In the genomic region with DNA sequence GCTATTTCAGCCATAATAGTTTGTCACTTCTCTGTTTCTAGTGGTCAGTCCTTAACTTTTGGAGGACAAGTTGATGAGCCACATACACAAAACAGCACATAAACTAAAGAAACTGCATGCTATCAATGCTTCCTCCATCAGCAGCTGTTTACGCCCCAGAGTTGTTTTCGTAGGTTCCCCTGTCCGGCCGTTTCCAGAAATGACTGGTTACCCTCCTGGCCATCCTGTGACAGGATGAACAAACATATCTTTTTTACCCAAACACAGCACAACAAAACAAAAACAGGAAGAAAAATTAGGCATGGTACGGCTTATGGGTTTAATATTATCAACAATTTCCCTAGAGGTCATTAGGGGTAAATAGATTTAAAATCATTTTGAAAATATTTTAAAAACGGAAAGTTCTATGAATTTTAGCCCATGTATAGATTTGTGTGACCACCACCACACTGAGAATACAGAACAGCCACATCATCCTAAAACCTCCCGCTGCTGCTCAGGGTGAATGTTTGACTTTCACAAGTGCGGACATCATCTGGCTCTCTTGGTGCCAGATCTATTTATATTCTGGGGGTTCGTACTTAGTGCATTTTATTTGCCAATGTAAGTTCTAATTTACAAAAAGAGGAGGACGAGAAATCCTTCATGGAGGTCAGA, we compare ENCODE assay signal across 1 cellular context.
TF ChIP-seq lines count a peak whose summit lies in the region.

No MANE protein-coding gene starts in this region.

TF ChIP-seq in WTC11, 78 proteins besides CTCF, POLR2A, EP300 and RAD21 (continued from another document):
- TF ChIP-seq, protein P1, sequence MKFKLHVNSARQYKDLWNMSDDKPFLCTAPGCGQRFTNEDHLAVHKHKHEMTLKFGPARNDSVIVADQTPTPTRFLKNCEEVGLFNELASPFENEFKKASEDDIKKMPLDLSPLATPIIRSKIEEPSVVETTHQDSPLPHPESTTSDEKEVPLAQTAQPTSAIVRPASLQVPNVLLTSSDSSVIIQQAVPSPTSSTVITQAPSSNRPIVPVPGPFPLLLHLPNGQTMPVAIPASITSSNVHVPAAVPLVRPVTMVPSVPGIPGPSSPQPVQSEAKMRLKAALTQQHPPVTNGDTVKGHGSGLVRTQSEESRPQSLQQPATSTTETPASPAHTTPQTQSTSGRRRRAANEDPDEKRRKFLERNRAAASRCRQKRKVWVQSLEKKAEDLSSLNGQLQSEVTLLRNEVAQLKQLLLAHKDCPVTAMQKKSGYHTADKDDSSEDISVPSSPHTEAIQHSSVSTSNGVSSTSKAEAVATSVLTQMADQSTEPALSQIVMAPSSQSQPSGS (CRISPR knock-in tag; IDR thresholded peaks at IDR 0.05; ENCODE audit: borderline replicate concordance, low read depth): no peak
- TF ChIP-seq TEAD4 (CRISPR knock-in tag; IDR thresholded peaks at IDR 0.05) (no peak), GABPB1 (CRISPR knock-in tag; IDR thresholded peaks at IDR 0.05) (no peak), GRHL2 (CRISPR knock-in tag; IDR thresholded peaks at IDR 0.05; ENCODE audit: insufficient replicate concordance, severe bottlenecking) (no peak), CBFB (CRISPR knock-in tag; IDR thresholded peaks at IDR 0.05; ENCODE audit: low read depth) (no peak), ATF1 (CRISPR knock-in tag; IDR thresholded peaks at IDR 0.05) (no peak), FOXP1 (CRISPR knock-in tag; IDR thresholded peaks at IDR 0.05; ENCODE audit: borderline replicate concordance) (no peak), EMX1 (CRISPR knock-in tag; IDR thresholded peaks at IDR 0.05) (no peak)
- TF ChIP-seq, protein P2, sequence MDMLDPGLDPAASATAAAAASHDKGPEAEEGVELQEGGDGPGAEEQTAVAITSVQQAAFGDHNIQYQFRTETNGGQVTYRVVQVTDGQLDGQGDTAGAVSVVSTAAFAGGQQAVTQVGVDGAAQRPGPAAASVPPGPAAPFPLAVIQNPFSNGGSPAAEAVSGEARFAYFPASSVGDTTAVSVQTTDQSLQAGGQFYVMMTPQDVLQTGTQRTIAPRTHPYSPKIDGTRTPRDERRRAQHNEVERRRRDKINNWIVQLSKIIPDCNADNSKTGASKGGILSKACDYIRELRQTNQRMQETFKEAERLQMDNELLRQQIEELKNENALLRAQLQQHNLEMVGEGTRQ (CRISPR knock-in tag; IDR thresholded peaks at IDR 0.05): no peak
- TF ChIP-seq, protein P3, sequence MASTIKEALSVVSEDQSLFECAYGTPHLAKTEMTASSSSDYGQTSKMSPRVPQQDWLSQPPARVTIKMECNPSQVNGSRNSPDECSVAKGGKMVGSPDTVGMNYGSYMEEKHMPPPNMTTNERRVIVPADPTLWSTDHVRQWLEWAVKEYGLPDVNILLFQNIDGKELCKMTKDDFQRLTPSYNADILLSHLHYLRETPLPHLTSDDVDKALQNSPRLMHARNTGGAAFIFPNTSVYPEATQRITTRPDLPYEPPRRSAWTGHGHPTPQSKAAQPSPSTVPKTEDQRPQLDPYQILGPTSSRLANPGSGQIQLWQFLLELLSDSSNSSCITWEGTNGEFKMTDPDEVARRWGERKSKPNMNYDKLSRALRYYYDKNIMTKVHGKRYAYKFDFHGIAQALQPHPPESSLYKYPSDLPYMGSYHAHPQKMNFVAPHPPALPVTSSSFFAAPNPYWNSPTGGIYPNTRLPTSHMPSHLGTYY (CRISPR knock-in tag; IDR thresholded peaks at IDR 0.05): no peak
- TF ChIP-seq, protein P4, sequence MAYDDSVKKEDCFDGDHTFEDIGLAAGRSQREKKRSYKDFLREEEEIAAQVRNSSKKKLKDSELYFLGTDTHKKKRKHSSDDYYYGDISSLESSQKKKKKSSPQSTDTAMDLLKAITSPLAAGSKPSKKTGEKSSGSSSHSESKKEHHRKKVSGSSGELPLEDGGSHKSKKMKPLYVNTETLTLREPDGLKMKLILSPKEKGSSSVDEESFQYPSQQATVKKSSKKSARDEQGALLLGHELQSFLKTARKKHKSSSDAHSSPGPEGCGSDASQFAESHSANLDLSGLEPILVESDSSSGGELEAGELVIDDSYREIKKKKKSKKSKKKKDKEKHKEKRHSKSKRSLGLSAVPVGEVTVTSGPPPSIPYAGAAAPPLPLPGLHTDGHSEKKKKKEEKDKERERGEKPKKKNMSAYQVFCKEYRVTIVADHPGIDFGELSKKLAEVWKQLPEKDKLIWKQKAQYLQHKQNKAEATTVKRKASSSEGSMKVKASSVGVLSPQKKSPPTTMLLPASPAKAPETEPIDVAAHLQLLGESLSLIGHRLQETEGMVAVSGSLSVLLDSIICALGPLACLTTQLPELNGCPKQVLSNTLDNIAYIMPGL (CRISPR knock-in tag; IDR thresholded peaks at IDR 0.05): no peak
- TF ChIP-seq, protein P5, sequence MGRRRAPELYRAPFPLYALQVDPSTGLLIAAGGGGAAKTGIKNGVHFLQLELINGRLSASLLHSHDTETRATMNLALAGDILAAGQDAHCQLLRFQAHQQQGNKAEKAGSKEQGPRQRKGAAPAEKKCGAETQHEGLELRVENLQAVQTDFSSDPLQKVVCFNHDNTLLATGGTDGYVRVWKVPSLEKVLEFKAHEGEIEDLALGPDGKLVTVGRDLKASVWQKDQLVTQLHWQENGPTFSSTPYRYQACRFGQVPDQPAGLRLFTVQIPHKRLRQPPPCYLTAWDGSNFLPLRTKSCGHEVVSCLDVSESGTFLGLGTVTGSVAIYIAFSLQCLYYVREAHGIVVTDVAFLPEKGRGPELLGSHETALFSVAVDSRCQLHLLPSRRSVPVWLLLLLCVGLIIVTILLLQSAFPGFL (CRISPR knock-in tag; IDR thresholded peaks at IDR 0.05; ENCODE audit: borderline replicate concordance): no peak
- TF ChIP-seq, protein P6, sequence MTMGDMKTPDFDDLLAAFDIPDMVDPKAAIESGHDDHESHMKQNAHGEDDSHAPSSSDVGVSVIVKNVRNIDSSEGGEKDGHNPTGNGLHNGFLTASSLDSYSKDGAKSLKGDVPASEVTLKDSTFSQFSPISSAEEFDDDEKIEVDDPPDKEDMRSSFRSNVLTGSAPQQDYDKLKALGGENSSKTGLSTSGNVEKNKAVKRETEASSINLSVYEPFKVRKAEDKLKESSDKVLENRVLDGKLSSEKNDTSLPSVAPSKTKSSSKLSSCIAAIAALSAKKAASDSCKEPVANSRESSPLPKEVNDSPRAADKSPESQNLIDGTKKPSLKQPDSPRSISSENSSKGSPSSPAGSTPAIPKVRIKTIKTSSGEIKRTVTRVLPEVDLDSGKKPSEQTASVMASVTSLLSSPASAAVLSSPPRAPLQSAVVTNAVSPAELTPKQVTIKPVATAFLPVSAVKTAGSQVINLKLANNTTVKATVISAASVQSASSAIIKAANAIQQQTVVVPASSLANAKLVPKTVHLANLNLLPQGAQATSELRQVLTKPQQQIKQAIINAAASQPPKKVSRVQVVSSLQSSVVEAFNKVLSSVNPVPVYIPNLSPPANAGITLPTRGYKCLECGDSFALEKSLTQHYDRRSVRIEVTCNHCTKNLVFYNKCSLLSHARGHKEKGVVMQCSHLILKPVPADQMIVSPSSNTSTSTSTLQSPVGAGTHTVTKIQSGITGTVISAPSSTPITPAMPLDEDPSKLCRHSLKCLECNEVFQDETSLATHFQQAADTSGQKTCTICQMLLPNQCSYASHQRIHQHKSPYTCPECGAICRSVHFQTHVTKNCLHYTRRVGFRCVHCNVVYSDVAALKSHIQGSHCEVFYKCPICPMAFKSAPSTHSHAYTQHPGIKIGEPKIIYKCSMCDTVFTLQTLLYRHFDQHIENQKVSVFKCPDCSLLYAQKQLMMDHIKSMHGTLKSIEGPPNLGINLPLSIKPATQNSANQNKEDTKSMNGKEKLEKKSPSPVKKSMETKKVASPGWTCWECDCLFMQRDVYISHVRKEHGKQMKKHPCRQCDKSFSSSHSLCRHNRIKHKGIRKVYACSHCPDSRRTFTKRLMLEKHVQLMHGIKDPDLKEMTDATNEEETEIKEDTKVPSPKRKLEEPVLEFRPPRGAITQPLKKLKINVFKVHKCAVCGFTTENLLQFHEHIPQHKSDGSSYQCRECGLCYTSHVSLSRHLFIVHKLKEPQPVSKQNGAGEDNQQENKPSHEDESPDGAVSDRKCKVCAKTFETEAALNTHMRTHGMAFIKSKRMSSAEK (CRISPR knock-in tag; IDR thresholded peaks at IDR 0.05; ENCODE audit: borderline replicate concordance): no peak
